Comparison of ENCODE assay signal across 1 cellular context in the genomic region with DNA sequence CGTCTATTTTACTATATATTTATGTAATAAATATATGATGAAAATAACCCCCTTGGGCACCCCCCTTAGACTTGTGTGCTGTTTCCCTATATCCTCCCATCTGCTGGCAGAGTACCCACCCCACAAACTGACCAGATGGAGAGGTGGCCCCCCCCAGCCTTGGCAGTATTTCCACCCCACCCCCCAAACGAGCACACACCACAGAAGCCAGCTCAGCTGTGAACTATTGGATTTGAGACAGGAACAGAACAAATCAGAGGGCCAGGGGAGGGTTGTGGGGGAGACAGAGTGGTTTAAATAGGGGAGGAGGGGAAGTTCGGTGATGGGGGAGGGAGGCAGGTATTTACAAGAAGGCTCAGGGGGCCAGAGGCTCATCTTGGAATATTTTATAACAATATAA.
A peak's percentile ranks its signal among the peaks of the same experiment; 100 is the strongest.
TF ChIP-seq lines count a peak whose summit lies in the region.

No MANE protein-coding gene starts in this region.

TF ChIP-seq in HCT116, 20 proteins besides CTCF, POLR2A, EP300 and RAD21:
- TF ChIP-seq YY1 (IDR thresholded peaks at IDR 0.05; ENCODE audit: extremely low read depth, insufficient replicate concordance, low read depth, low read length) (no peak), JUND (IDR thresholded peaks at IDR 0.05) (0 out of 2 replicates have a peak, but pooled peaks have one; percentile 4)
